ENCODE assay signal across 9 cellular contexts in the genomic region with DNA sequence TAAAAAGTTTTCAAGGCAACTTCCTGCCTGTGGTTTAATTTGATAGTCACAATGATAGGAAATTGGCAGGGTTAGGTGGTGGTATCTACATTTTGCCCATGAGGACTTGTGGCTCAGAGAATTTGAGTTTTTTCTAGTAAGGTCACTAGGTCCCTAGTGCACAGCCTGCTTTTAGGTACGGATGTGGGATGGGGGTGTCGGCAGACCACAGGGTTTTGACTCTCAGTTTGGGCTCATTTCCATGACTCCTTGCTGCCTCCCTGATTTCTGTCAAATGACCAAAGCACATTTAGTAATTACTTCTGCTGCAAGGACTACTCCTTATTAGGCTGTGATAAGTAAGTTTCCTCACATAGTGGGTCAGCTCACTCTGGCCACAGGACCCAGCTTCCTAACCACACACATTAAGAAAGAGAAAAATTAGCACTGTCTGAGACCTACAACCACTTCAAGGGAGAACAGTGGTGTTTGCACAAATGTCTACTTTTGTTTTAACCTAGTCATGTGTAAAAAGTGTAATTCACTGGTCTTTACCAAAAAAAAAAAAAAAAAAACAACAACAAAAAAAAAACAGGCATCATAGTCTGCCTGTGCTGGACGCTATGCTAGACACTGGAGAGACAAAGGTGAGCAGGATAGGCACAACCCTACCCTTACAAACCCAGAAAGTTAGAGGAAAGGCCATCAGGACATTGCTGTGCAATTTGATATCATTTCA. TPM values are rescaled to one million over a fixed set of nuclear protein-coding genes. Genes with fewer than 3 reads are reported as not detected.
DNase-seq lines count a peak whose midpoint lies in the region; ATAC-seq and TF ChIP-seq lines count a peak whose summit lies in the region.
"Had no signal": no experiment of that assay in that cellular context is flagged by ENCODE, and none has a peak within 500 bp of the region (broad histone marks: within the 10 kb centered on the region; RNA-seq: fewer than 3 reads in every experiment).

No MANE protein-coding gene starts in this region.

- H3K27me3 ChIP-seq in colonic mucosa (no peaks in the 10 kb centered on the region), GM23338 (ENCODE audit: insufficient read depth) (peaks cover 33% of the 10 kb centered on the region)

- H3K27me3 Mint-ChIP-seq in osteocyte (ENCODE audit: unreplicated experiment) (no peaks in the 10 kb centered on the region), GM23338 (ENCODE audit: insufficient read depth, low read depth, poor library complexity) (peaks cover 23% of the 10 kb centered on the region)

- DNase-seq in CD1c-positive myeloid dendritic cell (ENCODE audit: extremely low spot score) (peak; percentile 24), epithelial cell of proximal tubule (ENCODE audit: low read depth) (no peak), osteocyte (ENCODE audit: extremely low spot score, unreplicated experiment) (no peak), NCI-H1105 treated with DMSO at 0.1 percent for 48 hours (lab: John Stamatoyannopoulos, UW) (no peak), colonic mucosa (no peak), GM23338 (ENCODE audit: low spot score) (no peak)
- DNase-seq: MM.1S had no signal

- peaks cover 25% of the 10 kb centered on the region for H3K4me1 Mint-ChIP-seq in osteocyte (ENCODE audit: unreplicated experiment)
- peaks cover 19% of the 10 kb centered on the region for H3K4me1 Mint-ChIP-seq in GM23338

- peak overlapping the region; percentile 78 for H3K4me3 ChIP-seq in epithelial cell of proximal tubule (ENCODE audit: low read depth, low read length)
- no peak overlapping the region for H3K4me3 ChIP-seq in colonic mucosa
- H3K4me3 ChIP-seq in GM23338 = no peak overlapping the region

- intact Hi-C loops in colonic mucosa (cut with DNase I) = no loop called here

- no peak for TF ChIP-seq CTCF in epithelial cell of proximal tubule (conservative IDR thresholded peaks at IDR 0.05; ENCODE audit: low read depth, low read length)
- TF ChIP-seq CTCF in osteocyte (IDR thresholded peaks at IDR 0.05) = no peak
- TF ChIP-seq CTCF in colonic mucosa (IDR thresholded peaks at IDR 0.05) = no peak
- TF ChIP-seq CTCF in GM23338 (conservative IDR thresholded peaks at IDR 0.05; ENCODE audit: low read depth in 2 of 2) = no peak

- H3K36me3 ChIP-seq in colonic mucosa (no peaks in the 10 kb centered on the region), GM23338 (ENCODE audit: insufficient read depth) (no peaks in the 10 kb centered on the region)

- no peak overlapping the region for H3K27ac Mint-ChIP-seq in osteocyte (ENCODE audit: unreplicated experiment)
- no peak overlapping the region for H3K27ac Mint-ChIP-seq in GM23338

- H3K27ac ChIP-seq in colonic mucosa = no peak overlapping the region
- H3K27ac ChIP-seq in GM23338 (ENCODE audit: low read depth) = no peak overlapping the region

- H3K9me3 Mint-ChIP-seq in osteocyte (ENCODE audit: unreplicated experiment) (no peaks in the 10 kb centered on the region), GM23338 (no peaks in the 10 kb centered on the region; the same call in 2 of the 3 replicates)

- ATAC-seq in GM21381 (IDR thresholded peaks at IDR 0.05; ENCODE audit: unreplicated experiment) (peak; percentile 22), GM23338 (no peak)

- H3K4me3 Mint-ChIP-seq in osteocyte (ENCODE audit: unreplicated experiment) (no peak overlapping the region), GM23338 (no peak overlapping the region)

- no peaks in the 10 kb centered on the region for H3K9me3 ChIP-seq in colonic mucosa

- no peaks in the 10 kb centered on the region for H3K79me2 ChIP-seq in GM23338 (replicated peaks; ENCODE audit: insufficient read depth)

- H3F3A ChIP-seq in GM23338 (replicated peaks; ENCODE audit: low read depth) = no peaks in the 10 kb centered on the region

- H3K4me1 ChIP-seq in colonic mucosa (peaks cover 4% of the 10 kb centered on the region), GM23338 (ENCODE audit: insufficient read depth) (peaks cover 7% of the 10 kb centered on the region; the same call in 1 of the 2 replicates)

- H3K9me2 ChIP-seq in GM23338 (ENCODE audit: insufficient read depth) = peaks cover 5% of the 10 kb centered on the region

- no peak overlapping the region for H2AFZ ChIP-seq in GM23338

- no peaks in the 10 kb centered on the region for H4K20me1 ChIP-seq in GM23338 (replicated peaks; ENCODE audit: insufficient read depth)

- H3K36me3 Mint-ChIP-seq in osteocyte (ENCODE audit: unreplicated experiment) (no peaks in the 10 kb centered on the region), GM23338 (ENCODE audit: low read depth) (no peaks in the 10 kb centered on the region; the same call in 2 of the 3 replicates)

- peak; percentile 34; the same call in 1 of the 2 replicates for TF ChIP-seq POLR2A in Raji (IDR thresholded peaks at IDR 0.05; ENCODE audit: insufficient read depth, low read depth, low read length)

- no peak overlapping the region for H3K9ac ChIP-seq in colonic mucosa (ENCODE audit: low read depth in 2 of 2, low read length in 2 of 2)

- no peak overlapping the region for H3K4me2 ChIP-seq in GM23338

TF ChIP-seq in GM23338, 12 proteins besides CTCF, POLR2A, EP300 and RAD21 (continues in another document):
- TF ChIP-seq NANOG (IDR thresholded peaks at IDR 0.05; ENCODE audit: borderline replicate concordance) (no peak), STAT1 (IDR thresholded peaks at IDR 0.05; ENCODE audit: unreplicated experiment) (no peak)
- TF ChIP-seq, protein P1, sequence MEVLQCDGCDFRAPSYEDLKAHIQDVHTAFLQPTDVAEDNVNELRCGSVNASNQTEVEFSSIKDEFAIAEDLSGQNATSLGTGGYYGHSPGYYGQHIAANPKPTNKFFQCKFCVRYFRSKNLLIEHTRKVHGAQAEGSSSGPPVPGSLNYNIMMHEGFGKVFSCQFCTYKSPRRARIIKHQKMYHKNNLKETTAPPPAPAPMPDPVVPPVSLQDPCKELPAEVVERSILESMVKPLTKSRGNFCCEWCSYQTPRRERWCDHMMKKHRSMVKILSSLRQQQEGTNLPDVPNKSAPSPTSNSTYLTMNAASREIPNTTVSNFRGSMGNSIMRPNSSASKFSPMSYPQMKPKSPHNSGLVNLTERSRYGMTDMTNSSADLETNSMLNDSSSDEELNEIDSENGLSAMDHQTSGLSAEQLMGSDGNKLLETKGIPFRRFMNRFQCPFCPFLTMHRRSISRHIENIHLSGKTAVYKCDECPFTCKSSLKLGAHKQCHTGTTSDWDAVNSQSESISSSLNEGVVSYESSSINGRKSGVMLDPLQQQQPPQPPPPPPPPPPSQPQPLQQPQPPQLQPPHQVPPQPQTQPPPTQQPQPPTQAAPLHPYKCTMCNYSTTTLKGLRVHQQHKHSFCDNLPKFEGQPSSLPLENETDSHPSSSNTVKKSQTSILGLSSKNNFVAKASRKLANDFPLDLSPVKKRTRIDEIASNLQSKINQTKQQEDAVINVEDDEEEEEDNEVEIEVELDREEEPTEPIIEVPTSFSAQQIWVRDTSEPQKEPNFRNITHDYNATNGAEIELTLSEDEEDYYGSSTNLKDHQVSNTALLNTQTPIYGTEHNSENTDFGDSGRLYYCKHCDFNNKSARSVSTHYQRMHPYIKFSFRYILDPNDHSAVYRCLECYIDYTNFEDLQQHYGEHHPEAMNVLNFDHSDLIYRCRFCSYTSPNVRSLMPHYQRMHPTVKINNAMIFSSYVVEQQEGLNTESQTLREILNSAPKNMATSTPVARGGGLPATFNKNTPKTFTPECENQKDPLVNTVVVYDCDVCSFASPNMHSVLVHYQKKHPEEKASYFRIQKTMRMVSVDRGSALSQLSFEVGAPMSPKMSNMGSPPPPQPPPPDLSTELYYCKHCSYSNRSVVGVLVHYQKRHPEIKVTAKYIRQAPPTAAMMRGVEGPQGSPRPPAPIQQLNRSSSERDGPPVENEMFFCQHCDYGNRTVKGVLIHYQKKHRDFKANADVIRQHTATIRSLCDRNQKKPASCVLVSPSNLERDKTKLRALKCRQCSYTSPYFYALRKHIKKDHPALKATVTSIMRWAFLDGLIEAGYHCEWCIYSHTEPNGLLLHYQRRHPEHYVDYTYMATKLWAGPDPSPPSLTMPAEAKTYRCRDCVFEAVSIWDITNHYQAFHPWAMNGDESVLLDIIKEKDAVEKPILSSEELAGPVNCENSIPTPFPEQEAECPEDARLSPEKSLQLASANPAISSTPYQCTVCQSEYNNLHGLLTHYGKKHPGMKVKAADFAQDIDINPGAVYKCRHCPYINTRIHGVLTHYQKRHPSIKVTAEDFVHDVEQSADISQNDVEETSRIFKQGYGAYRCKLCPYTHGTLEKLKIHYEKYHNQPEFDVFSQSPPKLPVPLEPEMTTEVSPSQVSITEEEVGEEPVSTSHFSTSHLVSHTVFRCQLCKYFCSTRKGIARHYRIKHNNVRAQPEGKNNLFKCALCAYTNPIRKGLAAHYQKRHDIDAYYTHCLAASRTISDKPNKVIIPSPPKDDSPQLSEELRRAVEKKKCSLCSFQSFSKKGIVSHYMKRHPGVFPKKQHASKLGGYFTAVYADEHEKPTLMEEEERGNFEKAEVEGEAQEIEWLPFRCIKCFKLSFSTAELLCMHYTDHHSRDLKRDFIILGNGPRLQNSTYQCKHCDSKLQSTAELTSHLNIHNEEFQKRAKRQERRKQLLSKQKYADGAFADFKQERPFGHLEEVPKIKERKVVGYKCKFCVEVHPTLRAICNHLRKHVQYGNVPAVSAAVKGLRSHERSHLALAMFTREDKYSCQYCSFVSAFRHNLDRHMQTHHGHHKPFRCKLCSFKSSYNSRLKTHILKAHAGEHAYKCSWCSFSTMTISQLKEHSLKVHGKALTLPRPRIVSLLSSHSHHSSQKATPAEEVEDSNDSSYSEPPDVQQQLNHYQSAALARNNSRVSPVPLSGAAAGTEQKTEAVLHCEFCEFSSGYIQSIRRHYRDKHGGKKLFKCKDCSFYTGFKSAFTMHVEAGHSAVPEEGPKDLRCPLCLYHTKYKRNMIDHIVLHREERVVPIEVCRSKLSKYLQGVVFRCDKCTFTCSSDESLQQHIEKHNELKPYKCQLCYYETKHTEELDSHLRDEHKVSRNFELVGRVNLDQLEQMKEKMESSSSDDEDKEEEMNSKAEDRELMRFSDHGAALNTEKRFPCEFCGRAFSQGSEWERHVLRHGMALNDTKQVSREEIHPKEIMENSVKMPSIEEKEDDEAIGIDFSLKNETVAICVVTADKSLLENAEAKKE (CRISPR knock-in tag; IDR thresholded peaks at IDR 0.05) = no peak

RNA-seq across cellular contexts. Expression of a gene that starts 43.7 kb away (rescaled TPM):
- total RNA-seq in epithelial cell of proximal tubule = 62.8 and 65.4 TPM in 2 replicates
- 20.0 and 24.3 TPM in 2 replicates for total RNA-seq in osteocyte
- 10 to 100 TPM; 44.0 to 50.2 TPM for total RNA-seq in colonic mucosa
- total RNA-seq in GM23338 (2014; rRNA removed; shearing (Covaris generic)) = 40.7 and 50.5 TPM in 2 replicates
- polyA plus RNA-seq in GM23338 (2016; fragmentation: Nextera tagmentation; extraction: Ambion mirVana) = 120 and 132 TPM in 2 replicates
